In the genomic region with DNA sequence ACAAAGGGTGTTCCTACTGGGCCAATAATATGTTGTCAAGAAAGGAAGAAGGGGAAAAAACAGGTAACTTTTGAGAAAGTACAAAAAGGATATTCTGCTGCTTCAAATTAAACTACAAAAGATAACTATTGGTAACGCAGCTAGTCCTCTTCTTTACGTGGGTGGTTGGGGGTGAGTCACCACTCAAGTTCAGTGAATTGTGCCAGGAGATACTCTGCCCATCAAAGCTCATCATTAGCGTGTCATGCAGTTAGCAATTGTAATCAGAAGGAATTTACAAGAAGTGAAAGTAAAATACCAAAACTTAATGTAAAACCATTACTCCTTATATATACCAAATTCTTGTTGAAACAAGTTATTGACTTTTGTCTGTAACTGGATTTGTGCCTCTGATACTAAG, we compare ENCODE assay signal across 17 cellular contexts.
DNase-seq lines count a peak whose midpoint lies in the region; ATAC-seq and TF ChIP-seq lines count a peak whose summit lies in the region.
"Had no signal": no experiment of that assay in that cellular context is flagged by ENCODE, and none has a peak within 500 bp of the region (broad histone marks: within the 10 kb centered on the region; RNA-seq: fewer than 3 reads in every experiment).

No MANE protein-coding gene starts in this region.

- no peaks in the 10 kb centered on the region for H3K36me3 Mint-ChIP-seq in activated T-helper 17 cell treated with anti-CD3 and anti-CD28 coated beads, Interleukin-2, amount 50 U/mL, for 72 hours (ENCODE audit: low read depth)
- H3K36me3 Mint-ChIP-seq: activated naive CD4-positive, alpha-beta T cell treated with anti-CD3 and anti-CD28 coated beads, Interleukin-2, amount 10 ng/mL, durations not matched to agents 7 days and 5 days; mesothelial cell of epicardium; stimulated activated effector memory CD8-positive, alpha-beta T cell treated with anti-CD3 and anti-CD28 coated beads, Interleukin-12 subunit alpha, Interleukin-12 subunit beta, amount 100 ng/mL, for 72 hours had no signal

- no peaks in the 10 kb centered on the region for H3K79me2 ChIP-seq in ACC112 (ENCODE audit: control insufficient read depth, insufficient read depth, low read length, unreplicated experiment)

- H3K4me1 ChIP-seq in ACC112 (ENCODE audit: control insufficient read depth, insufficient read depth, low read length, unreplicated experiment) (peaks cover 3% of the 10 kb centered on the region), psoas muscle (peaks cover 3% of the 10 kb centered on the region)
- H3K4me1 ChIP-seq: sigmoid colon, transverse colon had no signal

- ATAC-seq in activated T-helper 17 cell treated with anti-CD3 and anti-CD28 coated beads, Interleukin-2, amount 50 U/mL, for 72 hours (replicated peaks), result peak; percentile 52
- no peak for ATAC-seq in psoas muscle
- no peak for ATAC-seq in HG02798 (IDR thresholded peaks at IDR 0.05; ENCODE audit: poor library complexity, unreplicated experiment)
- no peak for ATAC-seq in HG03432 (IDR thresholded peaks at IDR 0.05; ENCODE audit: unreplicated experiment)
- ATAC-seq: stimulated activated effector memory CD8-positive, alpha-beta T cell treated with anti-CD3 and anti-CD28 coated beads, Interleukin-12 subunit alpha, Interleukin-12 subunit beta, amount 100 ng/mL, for 72 hours had no signal

- H3K27me3 ChIP-seq in ACC112 (ENCODE audit: insufficient read depth, low read length), result peaks cover 10% of the 10 kb centered on the region; the same call in 1 of the 2 replicates
- no peaks in the 10 kb centered on the region for H3K27me3 ChIP-seq in psoas muscle (ENCODE audit: insufficient read depth in 3 of 3, low read length in 2 of 3)
- H3K27me3 ChIP-seq: sigmoid colon, transverse colon had no signal

- TF ChIP-seq CTCF in psoas muscle (IDR thresholded peaks at IDR 0.05), result no peak

- no peak overlapping the region for H3K4me3 Mint-ChIP-seq in activated T-helper 17 cell treated with anti-CD3 and anti-CD28 coated beads, Interleukin-2, amount 50 U/mL, for 72 hours
- H3K4me3 Mint-ChIP-seq: activated naive CD4-positive, alpha-beta T cell treated with anti-CD3 and anti-CD28 coated beads, Interleukin-2, amount 10 ng/mL, durations not matched to agents 7 days and 5 days; mesothelial cell of epicardium; stimulated activated effector memory CD8-positive, alpha-beta T cell treated with anti-CD3 and anti-CD28 coated beads, Interleukin-12 subunit alpha, Interleukin-12 subunit beta, amount 100 ng/mL, for 72 hours had no signal

- H3K4me3 ChIP-seq in ACC112 (ENCODE audit: low read depth, low read length), result 0 out of 2 replicates have a peak overlapping the region, but pooled peaks have one; percentile 8
- no peak overlapping the region for H3K4me3 ChIP-seq in psoas muscle
- H3K4me3 ChIP-seq: sigmoid colon, transverse colon had no signal

- no peak overlapping the region for H2AFZ ChIP-seq in ACC112 (ENCODE audit: low read length, unreplicated experiment)

- intact Hi-C loops in head of caudate nucleus (cut with DNase I) (no loop called here), psoas muscle (cut with DNase I) (no loop called here)

- 54 to 73% (median 56%) methylated on average over 3 of the region's 3 CpGs for WGBS in psoas muscle, 3 donors

- no peak overlapping the region for H3K27ac ChIP-seq in ACC112 (ENCODE audit: low read depth, low read length)
- H3K27ac ChIP-seq in psoas muscle, result no peak overlapping the region
- H3K27ac ChIP-seq: sigmoid colon, transverse colon, WERI-Rb-1 had no signal

- H3K4me1 Mint-ChIP-seq in activated T-helper 17 cell treated with anti-CD3 and anti-CD28 coated beads, Interleukin-2, amount 50 U/mL, for 72 hours, result no peaks in the 10 kb centered on the region
- H3K4me1 Mint-ChIP-seq: activated naive CD4-positive, alpha-beta T cell treated with anti-CD3 and anti-CD28 coated beads, Interleukin-2, amount 10 ng/mL, durations not matched to agents 7 days and 5 days; mesothelial cell of epicardium; stimulated activated effector memory CD8-positive, alpha-beta T cell treated with anti-CD3 and anti-CD28 coated beads, Interleukin-12 subunit alpha, Interleukin-12 subunit beta, amount 100 ng/mL, for 72 hours had no signal

- H3K36me3 ChIP-seq in ACC112 (ENCODE audit: insufficient read depth, low read length) (no peaks in the 10 kb centered on the region), psoas muscle (ENCODE audit: insufficient read depth in 1 of 2, low read depth in 1 of 2) (no peaks in the 10 kb centered on the region)
- H3K36me3 ChIP-seq: sigmoid colon, transverse colon, WERI-Rb-1 had no signal

- peaks cover 10% of the 10 kb centered on the region for H3K27me3 Mint-ChIP-seq in activated T-helper 17 cell treated with anti-CD3 and anti-CD28 coated beads, Interleukin-2, amount 50 U/mL, for 72 hours
- H3K27me3 Mint-ChIP-seq: activated naive CD4-positive, alpha-beta T cell treated with anti-CD3 and anti-CD28 coated beads, Interleukin-2, amount 10 ng/mL, durations not matched to agents 7 days and 5 days had no signal

- peak; percentile 6 for DNase-seq in HK-2 (ENCODE audit: unreplicated experiment)
- DNase-seq in head of caudate nucleus, result peak in 37 of 42 donors; percentile 5 to 82 (median 44)
- DNase-seq in psoas muscle, result no peak
- no peak for DNase-seq in activated gamma-delta T cell treated with Interleukin-2 at 50 U/mL for 16 hours
- DNase-seq: activated naive CD4-positive, alpha-beta T cell treated with anti-CD3 and anti-CD28 coated beads, Interleukin-2, amount 10 ng/mL, durations not matched to agents 7 days and 5 days; HCEC 1CT; NCI-H1105 treated with DMSO at 0.1 percent for 48 hours; NCI-H446; sigmoid colon; transverse colon; WERI-Rb-1 had no signal

- H3K9me3 Mint-ChIP-seq in activated T-helper 17 cell treated with anti-CD3 and anti-CD28 coated beads, Interleukin-2, amount 50 U/mL, for 72 hours, result peaks cover 4% of the 10 kb centered on the region
- H3K9me3 Mint-ChIP-seq: mesothelial cell of epicardium had no signal

- H3K9me3 ChIP-seq in psoas muscle, result no peaks in the 10 kb centered on the region
- H3K9me3 ChIP-seq: sigmoid colon, transverse colon had no signal

- H3K27ac Mint-ChIP-seq in activated T-helper 17 cell treated with anti-CD3 and anti-CD28 coated beads, Interleukin-2, amount 50 U/mL, for 72 hours, result no peak overlapping the region
- H3K27ac Mint-ChIP-seq: activated naive CD4-positive, alpha-beta T cell treated with anti-CD3 and anti-CD28 coated beads, Interleukin-2, amount 10 ng/mL, durations not matched to agents 7 days and 5 days; mesothelial cell of epicardium; stimulated activated effector memory CD8-positive, alpha-beta T cell treated with anti-CD3 and anti-CD28 coated beads, Interleukin-12 subunit alpha, Interleukin-12 subunit beta, amount 100 ng/mL, for 72 hours had no signal

Comparison
In these comparisons a context has a peak if more than half of its experiments do, and no peak if none do; other contexts are left out.
1. DNase-seq: peak in HK-2 (single experiment) and head of caudate nucleus (37 of 42); none in psoas muscle (0 of 2) and activated gamma-delta T cell treated with Interleukin-2 at 50 U/mL for 16 hours (single experiment).